10 cellular contexts compared by ENCODE assay signal in the genomic region with DNA sequence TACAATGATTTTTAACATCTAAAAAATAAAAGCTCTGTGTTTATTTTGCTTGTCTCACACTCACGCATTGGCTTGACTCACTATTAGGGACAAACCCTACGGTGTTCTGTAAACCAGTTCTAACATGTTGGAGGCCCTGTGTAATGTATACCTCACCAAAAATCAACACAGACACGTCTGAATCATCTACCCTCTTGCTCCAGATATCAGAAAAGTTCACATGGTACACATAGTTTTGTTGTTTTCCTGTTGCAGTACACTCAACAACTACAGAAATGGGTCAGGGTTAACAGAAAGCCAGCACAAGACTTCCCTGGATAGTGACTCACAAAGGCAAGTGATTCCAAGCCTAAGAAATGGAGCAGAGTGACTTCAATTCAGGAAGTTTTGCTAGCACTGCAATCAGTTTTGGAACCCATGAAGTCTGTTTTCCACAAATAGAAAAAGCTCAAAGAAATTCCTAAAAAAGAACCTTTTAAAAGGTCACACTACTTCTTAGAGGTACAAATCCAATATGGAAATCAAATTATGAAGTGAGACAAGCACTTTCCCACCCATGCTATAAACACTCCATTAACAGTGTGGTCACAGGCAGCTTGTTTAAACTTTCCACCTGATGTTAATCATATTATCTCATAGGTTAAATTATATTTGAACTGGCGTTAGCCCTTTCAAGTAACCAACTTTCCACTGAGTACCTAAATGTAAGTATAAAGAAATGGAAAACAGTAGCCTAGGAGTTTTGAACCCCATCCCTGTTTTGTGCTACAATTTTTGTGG.
DNase-seq lines count a peak whose midpoint lies in the region; ATAC-seq and TF ChIP-seq lines count a peak whose summit lies in the region.
"Had no signal": no experiment of that assay in that cellular context is flagged by ENCODE, and none has a peak within 500 bp of the region (broad histone marks: within the 10 kb centered on the region; RNA-seq: fewer than 3 reads in every experiment).

No MANE protein-coding gene starts in this region.

- no peaks in the 10 kb centered on the region for H3K36me3 Mint-ChIP-seq in WTC11
- no peaks in the 10 kb centered on the region for H3K36me3 Mint-ChIP-seq in activated CD8-positive, alpha-beta T cell treated with anti-CD3 and anti-CD28 coated beads for 36 hours (ENCODE audit: low read depth)

- peak overlapping the region; percentile 44 for H3K4me2 ChIP-seq in smooth muscle cell
- H3K4me2 ChIP-seq: neural progenitor cell had no signal

- H3K27me3 Mint-ChIP-seq in WTC11 (ENCODE audit: low read depth): no peaks in the 10 kb centered on the region
- H3K27me3 Mint-ChIP-seq in activated CD8-positive, alpha-beta T cell treated with anti-CD3 and anti-CD28 coated beads for 36 hours: peaks cover 10% of the 10 kb centered on the region

- no peaks in the 10 kb centered on the region for H3K79me2 ChIP-seq in smooth muscle cell (ENCODE audit: low read depth)

- no peak overlapping the region for H3K27ac ChIP-seq in HEK293 (ENCODE audit: extremely low read depth, low read depth, low read length)
- H3K27ac ChIP-seq in smooth muscle cell (ENCODE audit: low read depth): peak overlapping the region; percentile 97
- H3K27ac ChIP-seq: neural progenitor cell had no signal

- no peaks in the 10 kb centered on the region for H3K36me3 ChIP-seq in HEK293 (ENCODE audit: control insufficient read depth in 2 of 2, insufficient read depth in 1 of 2, low read length in 2 of 2)
- no peaks in the 10 kb centered on the region for H3K36me3 ChIP-seq in smooth muscle cell (ENCODE audit: low read depth)
- H3K36me3 ChIP-seq: neural progenitor cell had no signal

- no peak for TF ChIP-seq POLR2A in GM18505 (IDR thresholded peaks at IDR 0.05; ENCODE audit: borderline replicate concordance, extremely low read depth, insufficient read depth, insufficient read length)

- peak overlapping the region; percentile 69 for H3K9ac ChIP-seq in smooth muscle cell (ENCODE audit: low read depth)
- H3K9ac ChIP-seq: neural progenitor cell had no signal

- POLR2A ChIA-PET in HEK293 (lab: Yijun Ruan, JAX): interaction anchor here (1.2 kb wide), 1 partner anchor 85 kb away, joined by 3 read pairs; no protein-coding TSS in a partner anchor
- POLR2A ChIA-PET in WTC11 (lab: Charles Lee): no interaction called here
- POLR2A ChIA-PET in activated CD8-positive, alpha-beta T cell treated with anti-CD3 and anti-CD28 coated beads for 36 hours (lab: Charles Lee): interaction anchor here (0.6 kb wide), 1 partner anchor 12 kb away, joined by 3 read pairs; no protein-coding TSS in a partner anchor

- H3K4me1 ChIP-seq in HEK293 (ENCODE audit: control insufficient read depth, insufficient read depth, low read length) (no peaks in the 10 kb centered on the region), smooth muscle cell (ENCODE audit: low read depth) (peaks cover 12% of the 10 kb centered on the region)
- H3K4me1 ChIP-seq: neural progenitor cell had no signal

- 15% methylated on average over 4 of the region's 4 CpGs for WGBS in smooth muscle cell (ENCODE audit: low lambda C conversion rate)

- CTCF ChIA-PET in HEK293 (lab: Yijun Ruan, JAX): interaction anchor here (1.4 to 1.7 kb wide), 2 partner anchors 10 to 166 kb away, joined by 5 to 8 read pairs; no protein-coding TSS in a partner anchor
- CTCF ChIA-PET in WTC11 (lab: Charles Lee): interaction anchor here (1.3 kb wide), 1 partner anchor 109 kb away, joined by 3 read pairs; no protein-coding TSS in a partner anchor
- CTCF ChIA-PET in activated CD8-positive, alpha-beta T cell treated with anti-CD3 and anti-CD28 coated beads for 36 hours (lab: Charles Lee): no interaction called here

- H3K4me3 ChIP-seq in HEK293 (ENCODE audit: low read depth, low read length) (no peak overlapping the region), smooth muscle cell (no peak overlapping the region)
- H3K4me3 ChIP-seq: neural progenitor cell had no signal

- peaks cover 11% of the 10 kb centered on the region for H3K4me1 Mint-ChIP-seq in WTC11
- no peaks in the 10 kb centered on the region for H3K4me1 Mint-ChIP-seq in activated CD8-positive, alpha-beta T cell treated with anti-CD3 and anti-CD28 coated beads for 36 hours (ENCODE audit: low read depth)

- H3K9me3 Mint-ChIP-seq in WTC11: no peaks in the 10 kb centered on the region
- no peaks in the 10 kb centered on the region for H3K9me3 Mint-ChIP-seq in activated CD8-positive, alpha-beta T cell treated with anti-CD3 and anti-CD28 coated beads for 36 hours
- H3K9me3 Mint-ChIP-seq: neural progenitor cell had no signal

- H4K20me1 ChIP-seq in smooth muscle cell (ENCODE audit: low read depth): no peaks in the 10 kb centered on the region

- H3K27ac Mint-ChIP-seq in WTC11: no peak overlapping the region
- H3K27ac Mint-ChIP-seq in activated CD8-positive, alpha-beta T cell treated with anti-CD3 and anti-CD28 coated beads for 36 hours: no peak overlapping the region
- H3K27ac Mint-ChIP-seq: neural progenitor cell had no signal

- no peak overlapping the region for H3K4me3 Mint-ChIP-seq in WTC11
- no peak overlapping the region for H3K4me3 Mint-ChIP-seq in activated CD8-positive, alpha-beta T cell treated with anti-CD3 and anti-CD28 coated beads for 36 hours
- H3K4me3 Mint-ChIP-seq: neural progenitor cell had no signal

- no peaks in the 10 kb centered on the region for H3F3A ChIP-seq in smooth muscle cell (ENCODE audit: low read depth)

- H3K9me3 ChIP-seq in HEK293 (ENCODE audit: control insufficient read depth, insufficient read depth, low read depth, low read length) (no peaks in the 10 kb centered on the region), smooth muscle cell (replicated peaks; ENCODE audit: low read depth) (no peaks in the 10 kb centered on the region)

- H3K27me3 ChIP-seq in smooth muscle cell (ENCODE audit: low read depth): no peaks in the 10 kb centered on the region
- H3K27me3 ChIP-seq: neural progenitor cell had no signal

- ATAC-seq in GM18505 (IDR thresholded peaks at IDR 0.05; ENCODE audit: unreplicated experiment): no peak
- no peak for ATAC-seq in WTC11
- ATAC-seq in activated CD8-positive, alpha-beta T cell treated with anti-CD3 and anti-CD28 coated beads for 36 hours: no peak

- DNase-seq in astrocyte of the hippocampus (ENCODE audit: low read depth, low spot score): peak; percentile 84
- peak; percentile 55 for DNase-seq in hepatic stellate cell (ENCODE audit: low spot score)
- DNase-seq in smooth muscle cell (lab: John Stamatoyannopoulos, UW; ENCODE audit: unreplicated experiment): no peak
- no peak for DNase-seq in WTC11 (ENCODE audit: low spot score)
- no peak for DNase-seq in activated CD8-positive, alpha-beta T cell treated with anti-CD3 and anti-CD28 coated beads for 36 hours
- DNase-seq in NCI-H2227 treated with DMSO at 0.1 percent for 48 hours (lab: John Stamatoyannopoulos, UW): no peak
- DNase-seq: NCI-H1105 treated with DMSO at 0.1 percent for 48 hours had no signal

- no peak overlapping the region for H2AFZ ChIP-seq in smooth muscle cell (ENCODE audit: low read depth)
- H2AFZ ChIP-seq: neural progenitor cell had no signal

- TF ChIP-seq CTCF in HEK293 (tag by site-specific recombination; IDR thresholded peaks at IDR 0.05) (no peak), smooth muscle cell (IDR thresholded peaks at IDR 0.05; ENCODE audit: borderline replicate concordance, insufficient read depth, poor library complexity, severe bottlenecking) (no peak), WTC11 (IDR thresholded peaks at IDR 0.05) (no peak)
- no peak for TF ChIP-seq CTCF in activated CD8-positive, alpha-beta T cell treated with anti-CD3 and anti-CD28 coated beads for 36 hours (IDR thresholded peaks at IDR 0.05)

- intact Hi-C loops in activated CD8-positive, alpha-beta T cell treated with anti-CD3 and anti-CD28 coated beads for 36 hours (cut with micrococcal nuclease): no loop called here

TF ChIP-seq in HEK293, 187 proteins besides CTCF, POLR2A, EP300 and RAD21 (continues in another document):
- TF ChIP-seq ZNF132 (tag by site-specific recombination; IDR thresholded peaks at IDR 0.05; ENCODE audit: borderline replicate concordance) (no peak), ZEB2 (tag by site-specific recombination; IDR thresholded peaks at IDR 0.05) (0 out of 2 replicates have a peak, but pooled peaks have one; percentile 41), PRDM1 (tag by site-specific recombination; IDR thresholded peaks at IDR 0.05) (peak; percentile 46; the same call in 1 of the 2 replicates), ZNF366 (tag by site-specific recombination; conservative IDR thresholded peaks at IDR 0.05) (peak; percentile 63), ZNF211 (tag by site-specific recombination; IDR thresholded peaks at IDR 0.05; ENCODE audit: low read depth) (no peak), SETDB1 (IDR thresholded peaks at IDR 0.05; ENCODE audit: insufficient read length, low read length) (peak; percentile 48)

TF ChIP-seq in WTC11, 78 proteins besides CTCF, POLR2A, EP300 and RAD21 (continues in another document):
- TF ChIP-seq JAZF1 (CRISPR knock-in tag; IDR thresholded peaks at IDR 0.05): no peak
- TF ChIP-seq ZNF317 (CRISPR knock-in tag; IDR thresholded peaks at IDR 0.05; ENCODE audit: borderline replicate concordance, low read depth): no peak
- TF ChIP-seq, protein P1, sequence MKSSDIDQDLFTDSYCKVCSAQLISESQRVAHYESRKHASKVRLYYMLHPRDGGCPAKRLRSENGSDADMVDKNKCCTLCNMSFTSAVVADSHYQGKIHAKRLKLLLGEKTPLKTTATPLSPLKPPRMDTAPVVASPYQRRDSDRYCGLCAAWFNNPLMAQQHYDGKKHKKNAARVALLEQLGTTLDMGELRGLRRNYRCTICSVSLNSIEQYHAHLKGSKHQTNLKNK (CRISPR knock-in tag; IDR thresholded peaks at IDR 0.05): no peak
- TF ChIP-seq, protein P2, sequence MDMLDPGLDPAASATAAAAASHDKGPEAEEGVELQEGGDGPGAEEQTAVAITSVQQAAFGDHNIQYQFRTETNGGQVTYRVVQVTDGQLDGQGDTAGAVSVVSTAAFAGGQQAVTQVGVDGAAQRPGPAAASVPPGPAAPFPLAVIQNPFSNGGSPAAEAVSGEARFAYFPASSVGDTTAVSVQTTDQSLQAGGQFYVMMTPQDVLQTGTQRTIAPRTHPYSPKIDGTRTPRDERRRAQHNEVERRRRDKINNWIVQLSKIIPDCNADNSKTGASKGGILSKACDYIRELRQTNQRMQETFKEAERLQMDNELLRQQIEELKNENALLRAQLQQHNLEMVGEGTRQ (CRISPR knock-in tag; IDR thresholded peaks at IDR 0.05): no peak
- TF ChIP-seq MYBL2 (CRISPR knock-in tag; IDR thresholded peaks at IDR 0.05): no peak

Comparison
In these comparisons a context has a peak if more than half of its experiments do, and no peak if none do; other contexts are left out.
1. DNase-seq: peak in astrocyte of the hippocampus (single experiment) and hepatic stellate cell (single experiment); none in smooth muscle cell (single experiment), WTC11 (single experiment), activated CD8-positive, alpha-beta T cell treated with anti-CD3 and anti-CD28 coated beads for 36 hours (single experiment) and NCI-H2227 treated with DMSO at 0.1 percent for 48 hours (single experiment).